In the genomic region with DNA sequence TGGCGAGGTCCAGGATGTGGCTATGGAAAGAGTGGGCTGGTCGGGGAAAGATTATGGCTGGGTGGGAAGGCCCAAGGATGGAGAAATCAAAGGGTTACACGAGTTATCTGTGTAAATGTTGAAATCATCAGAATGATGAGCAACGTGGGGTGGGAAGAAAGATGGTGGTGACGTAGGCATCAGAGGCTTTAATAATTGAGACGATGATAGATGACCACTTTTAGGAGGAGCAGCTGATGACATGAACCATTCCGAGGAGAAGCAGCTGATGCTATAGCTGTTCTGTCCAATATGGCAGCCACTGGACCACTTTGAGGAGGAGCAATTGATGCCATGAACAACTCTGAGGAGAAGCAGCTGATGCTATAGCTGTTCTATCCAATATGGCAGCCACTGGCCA, we compare ENCODE assay signal across 8 cellular contexts.
"Had no signal": no experiment of that assay in that cellular context is flagged by ENCODE, and none has a peak within 500 bp of the region (broad histone marks: within the 10 kb centered on the region; RNA-seq: fewer than 3 reads in every experiment).

No MANE protein-coding gene starts in this region.

- ATAC-seq: GM12878 had no signal

- DNase-seq: GDM1, GF-D8 had no signal

- FAIRE-seq: G401.6, GM12878, GM12891, GM12892, GM18507, GM19239 had no signal

- H3K4me3 ChIP-seq: GM12878 had no signal
